17 cellular contexts compared by ENCODE assay signal in genomic region chr6:15340105-15340601, GRCh38.
DNase-seq lines count a peak whose midpoint lies in the region; ATAC-seq and TF ChIP-seq lines count a peak whose summit lies in the region.
"Had no signal": no experiment of that assay in that cellular context is flagged by ENCODE, and none has a peak within 500 bp of the region (broad histone marks: within the 10 kb centered on the region; RNA-seq: fewer than 3 reads in every experiment).

No MANE protein-coding gene starts in this region.

- H3K27me3 ChIP-seq in spleen (replicated peaks in 1 of 7), result no peaks in the 10 kb centered on the region

- no peak for DNase-seq in activated naive CD4-positive, alpha-beta T cell treated with anti-CD3 and anti-CD28 coated beads for 36 hours
- DNase-seq in activated naive CD4-positive, alpha-beta T cell (lab: John Stamatoyannopoulos, UW), result no peak
- no peak for DNase-seq in activated naive CD8-positive, alpha-beta T cell treated with anti-CD3 and anti-CD28 coated beads, Interleukin-2, amount 50 U/mL, for 24 hours
- DNase-seq in spleen, result no peak
- no peak for DNase-seq in DMS 273 treated with DMSO at 0.1 percent for 48 hours (lab: John Stamatoyannopoulos, UW)
- no peak for DNase-seq in Ammon's horn (ENCODE audit: low spot score)
- no peak for DNase-seq in GM19238 (ENCODE audit: insufficient read length, low spot score)
- DNase-seq: activated CD4-positive, CD25-positive, alpha-beta regulatory T cell treated with anti-CD3 and anti-CD28 coated beads, Interleukin-2, amount 50 U/mL, for 72 hours; foreskin melanocyte; HFFc6; NCI-H1092; NCI-H2107; stimulated activated CD4-positive, alpha-beta T cell treated with anti-CD3 and anti-CD28 coated beads, Interleukin-2, amount 100 ng/mL, for 48 hours; SW 1271 had no signal

- peak overlapping the region; percentile 70 for H3K27ac Mint-ChIP-seq in activated naive CD4-positive, alpha-beta T cell treated with anti-CD3 and anti-CD28 coated beads for 36 hours
- peak overlapping the region; percentile 79 for H3K27ac Mint-ChIP-seq in activated naive CD8-positive, alpha-beta T cell treated with anti-CD3 and anti-CD28 coated beads, Interleukin-2, amount 50 U/mL, for 24 hours

- H3K9me3 ChIP-seq in KOPT-K1 (ENCODE audit: insufficient read depth, low read length, poor library complexity, severe bottlenecking) (no peaks in the 10 kb centered on the region), spleen (no peaks in the 10 kb centered on the region)
- H3K9me3 ChIP-seq: thoracic aorta had no signal

- peaks cover 42 to 100% (median 86%) of the 10 kb centered on the region in 6 donors for H3K4me1 ChIP-seq in spleen

- no peaks in the 10 kb centered on the region for H3K9me3 Mint-ChIP-seq in activated naive CD4-positive, alpha-beta T cell treated with anti-CD3 and anti-CD28 coated beads for 36 hours
- H3K9me3 Mint-ChIP-seq in activated naive CD8-positive, alpha-beta T cell treated with anti-CD3 and anti-CD28 coated beads, Interleukin-2, amount 50 U/mL, for 24 hours, result no peaks in the 10 kb centered on the region
- H3K9me3 Mint-ChIP-seq: HFFc6 had no signal

- TF ChIP-seq POLR2A in spleen (IDR thresholded peaks at IDR 0.05), result no peak

- H3K4me1 Mint-ChIP-seq in activated naive CD4-positive, alpha-beta T cell treated with anti-CD3 and anti-CD28 coated beads for 36 hours (ENCODE audit: low read depth), result peaks cover 86% of the 10 kb centered on the region
- H3K4me1 Mint-ChIP-seq in activated naive CD8-positive, alpha-beta T cell treated with anti-CD3 and anti-CD28 coated beads, Interleukin-2, amount 50 U/mL, for 24 hours, result peaks cover 89% of the 10 kb centered on the region

- CTCF ChIA-PET in activated naive CD4-positive, alpha-beta T cell treated with anti-CD3 and anti-CD28 coated beads for 36 hours (lab: Charles Lee), result interaction anchor here (1.2 kb wide), 1 partner anchor 101 kb away, joined by 4 read pairs; no protein-coding TSS in a partner anchor

- no peaks in the 10 kb centered on the region for H3K36me3 ChIP-seq in KOPT-K1 (ENCODE audit: insufficient read depth, low read length)
- H3K36me3 ChIP-seq in spleen, result no peaks in the 10 kb centered on the region
- H3K36me3 ChIP-seq: thoracic aorta had no signal

- H3K27me3 Mint-ChIP-seq in activated naive CD4-positive, alpha-beta T cell treated with anti-CD3 and anti-CD28 coated beads for 36 hours (ENCODE audit: low read depth), result no peaks in the 10 kb centered on the region
- H3K27me3 Mint-ChIP-seq in activated naive CD8-positive, alpha-beta T cell treated with anti-CD3 and anti-CD28 coated beads, Interleukin-2, amount 50 U/mL, for 24 hours, result no peaks in the 10 kb centered on the region

- peak overlapping the region; percentile 37 for H3K4me3 Mint-ChIP-seq in activated naive CD4-positive, alpha-beta T cell treated with anti-CD3 and anti-CD28 coated beads for 36 hours
- no peak overlapping the region for H3K4me3 Mint-ChIP-seq in activated naive CD8-positive, alpha-beta T cell treated with anti-CD3 and anti-CD28 coated beads, Interleukin-2, amount 50 U/mL, for 24 hours
- H3K4me3 Mint-ChIP-seq: HFFc6 had no signal

- peak overlapping the region; percentile 57 for H3K27ac ChIP-seq in KOPT-K1 (ENCODE audit: low read depth, low read length, poor library complexity, severe bottlenecking)
- H3K27ac ChIP-seq in spleen, result peak overlapping the region in 6 of 8 donors; percentile 30 to 73 (median 56)
- H3K27ac ChIP-seq: thoracic aorta had no signal

- no peak overlapping the region for H3K4me3 ChIP-seq in spleen
- H3K4me3 ChIP-seq: thoracic aorta had no signal

- 89 to 98% (median 94%) methylated on average over 3 of the region's 3 CpGs for WGBS in spleen, 5 donors

- no peak for ATAC-seq in activated naive CD8-positive, alpha-beta T cell treated with anti-CD3 and anti-CD28 coated beads, Interleukin-2, amount 50 U/mL, for 24 hours
- ATAC-seq: sciatic nerve had no signal

- no peak for TF ChIP-seq CTCF in spleen (IDR thresholded peaks at IDR 0.05 in 8 of 11, conservative IDR thresholded peaks at IDR 0.05 in 3 of 11)

- H3K36me3 Mint-ChIP-seq in activated naive CD4-positive, alpha-beta T cell treated with anti-CD3 and anti-CD28 coated beads for 36 hours (ENCODE audit: low read depth), result peaks cover 3% of the 10 kb centered on the region
- H3K36me3 Mint-ChIP-seq in activated naive CD8-positive, alpha-beta T cell treated with anti-CD3 and anti-CD28 coated beads, Interleukin-2, amount 50 U/mL, for 24 hours (ENCODE audit: low read depth), result peaks cover 11% of the 10 kb centered on the region

- intact Hi-C loops in activated naive CD4-positive, alpha-beta T cell treated with anti-CD3 and anti-CD28 coated beads for 36 hours (cut with micrococcal nuclease), result loop anchor here (5.0 kb wide), 1 partner anchor 152 kb away; no protein-coding TSS in a partner anchor
- intact Hi-C loops in spleen (cut with DNase I; ENCODE audit: low total_unique reads), result no loop called here
